Comparison of ENCODE assay signal across 1 cellular context in the genomic region with DNA sequence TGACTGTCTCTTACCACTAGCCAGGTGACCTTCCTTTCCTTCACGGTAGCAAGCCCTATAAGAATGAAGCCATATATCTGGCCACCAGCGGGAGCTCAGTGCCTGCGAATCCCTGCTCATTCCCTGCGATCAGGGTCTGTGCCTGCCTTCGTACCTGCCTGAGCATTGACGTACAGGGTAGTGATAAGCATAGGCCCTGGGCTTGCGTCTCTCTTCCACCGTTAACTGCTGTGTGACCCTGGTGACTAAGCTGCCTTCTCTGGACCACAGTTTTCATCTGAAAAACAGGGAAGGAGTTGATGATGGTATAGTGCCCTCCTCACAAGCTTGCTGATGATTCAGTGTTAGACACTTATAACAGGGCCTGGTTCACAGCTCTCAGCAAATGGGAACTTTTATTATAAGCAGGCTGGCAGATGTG.
TF ChIP-seq lines count a peak whose summit lies in the region.

No MANE protein-coding gene starts in this region.

TF ChIP-seq in K562, 482 proteins besides CTCF, POLR2A, EP300 and RAD21 (continued from another document):
- TF ChIP-seq, protein P1, sequence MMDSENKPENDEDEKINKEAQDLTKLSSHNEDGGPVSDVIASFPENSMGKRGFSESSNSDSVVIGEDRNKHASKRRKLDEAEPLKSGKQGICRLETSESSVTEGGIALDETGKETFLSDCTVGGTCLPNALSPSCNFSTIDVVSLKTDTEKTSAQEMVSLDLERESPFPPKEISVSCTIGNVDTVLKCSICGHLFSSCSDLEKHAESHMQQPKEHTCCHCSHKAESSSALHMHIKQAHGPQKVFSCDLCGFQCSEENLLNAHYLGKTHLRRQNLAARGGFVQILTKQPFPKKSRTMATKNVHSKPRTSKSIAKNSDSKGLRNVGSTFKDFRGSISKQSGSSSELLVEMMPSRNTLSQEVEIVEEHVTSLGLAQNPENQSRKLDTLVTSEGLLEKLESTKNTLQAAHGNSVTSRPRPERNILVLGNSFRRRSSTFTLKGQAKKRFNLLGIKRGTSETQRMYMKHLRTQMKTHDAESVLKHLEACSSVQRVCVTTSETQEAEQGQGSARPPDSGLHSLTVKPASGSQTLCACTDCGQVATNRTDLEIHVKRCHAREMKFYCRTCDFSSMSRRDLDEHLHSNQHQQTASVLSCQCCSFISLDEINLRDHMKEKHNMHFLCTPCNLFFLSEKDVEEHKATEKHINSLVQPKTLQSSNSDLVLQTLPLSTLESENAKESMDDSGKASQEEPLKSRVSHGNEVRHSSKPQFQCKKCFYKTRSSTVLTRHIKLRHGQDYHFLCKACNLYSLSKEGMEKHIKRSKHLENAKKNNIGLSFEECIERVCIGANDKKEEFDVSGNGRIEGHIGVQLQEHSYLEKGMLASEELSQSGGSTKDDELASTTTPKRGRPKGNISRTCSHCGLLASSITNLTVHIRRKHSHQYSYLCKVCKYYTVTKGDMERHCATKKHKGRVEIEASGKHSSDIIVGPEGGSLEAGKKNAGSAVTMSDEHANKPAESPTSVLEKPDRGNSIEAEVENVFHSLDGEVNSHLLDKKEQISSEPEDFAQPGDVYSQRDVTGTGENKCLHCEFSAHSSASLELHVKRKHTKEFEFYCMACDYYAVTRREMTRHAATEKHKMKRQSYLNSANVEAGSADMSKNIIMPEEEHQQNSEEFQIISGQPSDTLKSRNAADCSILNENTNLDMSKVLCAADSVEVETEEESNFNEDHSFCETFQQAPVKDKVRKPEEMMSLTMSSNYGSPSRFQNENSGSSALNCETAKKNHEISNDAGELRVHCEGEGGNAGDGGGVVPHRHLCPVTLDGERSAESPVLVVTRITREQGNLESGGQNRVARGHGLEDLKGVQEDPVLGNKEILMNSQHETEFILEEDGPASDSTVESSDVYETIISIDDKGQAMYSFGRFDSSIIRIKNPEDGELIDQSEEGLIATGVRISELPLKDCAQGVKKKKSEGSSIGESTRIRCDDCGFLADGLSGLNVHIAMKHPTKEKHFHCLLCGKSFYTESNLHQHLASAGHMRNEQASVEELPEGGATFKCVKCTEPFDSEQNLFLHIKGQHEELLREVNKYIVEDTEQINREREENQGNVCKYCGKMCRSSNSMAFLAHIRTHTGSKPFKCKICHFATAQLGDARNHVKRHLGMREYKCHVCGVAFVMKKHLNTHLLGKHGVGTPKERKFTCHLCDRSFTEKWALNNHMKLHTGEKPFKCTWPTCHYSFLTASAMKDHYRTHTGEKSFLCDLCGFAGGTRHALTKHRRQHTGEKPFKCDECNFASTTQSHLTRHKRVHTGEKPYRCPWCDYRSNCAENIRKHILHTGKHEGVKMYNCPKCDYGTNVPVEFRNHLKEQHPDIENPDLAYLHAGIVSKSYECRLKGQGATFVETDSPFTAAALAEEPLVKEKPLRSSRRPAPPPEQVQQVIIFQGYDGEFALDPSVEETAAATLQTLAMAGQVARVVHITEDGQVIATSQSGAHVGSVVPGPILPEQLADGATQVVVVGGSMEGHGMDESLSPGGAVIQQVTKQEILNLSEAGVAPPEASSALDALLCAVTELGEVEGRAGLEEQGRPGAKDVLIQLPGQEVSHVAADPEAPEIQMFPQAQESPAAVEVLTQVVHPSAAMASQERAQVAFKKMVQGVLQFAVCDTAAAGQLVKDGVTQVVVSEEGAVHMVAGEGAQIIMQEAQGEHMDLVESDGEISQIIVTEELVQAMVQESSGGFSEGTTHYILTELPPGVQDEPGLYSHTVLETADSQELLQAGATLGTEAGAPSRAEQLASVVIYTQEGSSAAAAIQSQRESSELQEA (IDR thresholded peaks at IDR 0.05; ENCODE audit: low read depth), result no peak
- TF ChIP-seq BDP1 (IDR thresholded peaks at IDR 0.05; ENCODE audit: insufficient read depth, insufficient read length) (no peak), NRF1 (conservative IDR thresholded peaks at IDR 0.05 in 1 of 2, IDR thresholded peaks at IDR 0.05 in 1 of 2) (peak in 1 of 2 experiments; percentile 28; a peak in 2 of 4 replicates), NBN (IDR thresholded peaks at IDR 0.05; ENCODE audit: low read depth) (no peak), SRSF3 (IDR thresholded peaks at IDR 0.05; ENCODE audit: insufficient read depth, low read length) (no peak), ZNF217 (CRISPR knock-in tag; IDR thresholded peaks at IDR 0.05) (no peak), TFE3 (CRISPR knock-in tag; IDR thresholded peaks at IDR 0.05) (no peak), KAT7 (CRISPR knock-in tag; IDR thresholded peaks at IDR 0.05; ENCODE audit: borderline replicate concordance) (no peak), CEBPZ (IDR thresholded peaks at IDR 0.05; ENCODE audit: borderline replicate concordance, low read depth, low read length) (no peak), HDGF (IDR thresholded peaks at IDR 0.05) (0 out of 2 replicates have a peak, but pooled peaks have one; percentile 34), PTBP1 (IDR thresholded peaks at IDR 0.05; ENCODE audit: low read depth, low read length) (0 out of 2 replicates have a peak, but pooled peaks have one; percentile 62), ESRRA (IDR thresholded peaks at IDR 0.05; ENCODE audit: borderline replicate concordance, low read depth) (0 out of 2 replicates have a peak, but pooled peaks have one; percentile 28), GABPA (tag; conservative IDR thresholded peaks at IDR 0.05; ENCODE audit: low read depth) (no peak), MCM5 (IDR thresholded peaks at IDR 0.05; ENCODE audit: low read depth) (no peak), CREBBP (IDR thresholded peaks at IDR 0.05; ENCODE audit: low read depth, low read length) (no peak), BCOR (IDR thresholded peaks at IDR 0.05) (peak; percentile 83; the same call in 1 of the 2 replicates), ATF3 (IDR thresholded peaks at IDR 0.05) (no peak), ATF3 (CRISPR knock-in tag; conservative IDR thresholded peaks at IDR 0.05) (0 out of 2 replicates have a peak, but pooled peaks have one; percentile 37), SNIP1 (IDR thresholded peaks at IDR 0.05; ENCODE audit: low read depth) (no peak), RCOR1 (IDR thresholded peaks at IDR 0.05; ENCODE audit: borderline replicate concordance in 1 of 2, low read depth in 2 of 2, low read length in 2 of 2) (peak in 1 of 2 experiments; percentile 61; a peak in 1 of 4 replicates), ETV5 (CRISPR knock-in tag; IDR thresholded peaks at IDR 0.05; ENCODE audit: low read depth) (peak; percentile 32; the same call in 1 of the 2 replicates), ZNF586 (CRISPR knock-in tag; conservative IDR thresholded peaks at IDR 0.05) (no peak), RBM25 (IDR thresholded peaks at IDR 0.05; ENCODE audit: low read depth, low read length, severe bottlenecking) (peak; percentile 68), ELF2 (CRISPR knock-in tag; IDR thresholded peaks at IDR 0.05) (no peak), KDM1A (IDR thresholded peaks at IDR 0.05) (peak in 1 of 2 experiments; percentile 71; a peak in 2 of 4 replicates), ZNF780A (CRISPR knock-in tag; IDR thresholded peaks at IDR 0.05) (no peak)
